Comparison of ENCODE assay signal across 36 cellular contexts in genomic region chr2:2764739-2765138, GRCh38.
"Had no signal": no experiment of that assay in that cellular context is flagged by ENCODE, and none has a peak within 500 bp of the region (broad histone marks: within the 10 kb centered on the region; RNA-seq: fewer than 3 reads in every experiment).

No MANE protein-coding gene starts in this region.

- H3K9me3 ChIP-seq: Peyer's patch had no signal

- H3K27ac Mint-ChIP-seq: activated CD4-positive, alpha-beta memory T cell treated with anti-CD3 and anti-CD28 coated beads, Interleukin-2, amount 10 ng/mL, durations not matched to agents 7 days and 5 days; activated CD8-positive, alpha-beta memory T cell treated with anti-CD3 and anti-CD28 coated beads, Interleukin-2, amount 10 ng/mL, durations not matched to agents 7 days and 5 days; activated naive CD4-positive, alpha-beta T cell treated with anti-CD3 and anti-CD28 coated beads, Interleukin-2, amount 10 ng/mL, durations not matched to agents 7 days and 5 days; activated naive CD8-positive, alpha-beta T cell treated with anti-CD3 and anti-CD28 coated beads for 36 hours had no signal

- H3K36me3 Mint-ChIP-seq: activated CD8-positive, alpha-beta memory T cell treated with anti-CD3 and anti-CD28 coated beads, Interleukin-2, amount 10 ng/mL, durations not matched to agents 7 days and 5 days; activated naive CD4-positive, alpha-beta T cell treated with anti-CD3 and anti-CD28 coated beads, Interleukin-2, amount 10 ng/mL, durations not matched to agents 7 days and 5 days; activated naive CD8-positive, alpha-beta T cell treated with anti-CD3 and anti-CD28 coated beads for 36 hours had no signal

- ATAC-seq: activated CD8-positive, alpha-beta memory T cell treated with anti-CD3 and anti-CD28 coated beads, Interleukin-2, amount 10 ng/mL, durations not matched to agents 7 days and 5 days; PC-3; SK-N-SH treated with all-trans-retinoic acid at 6 μM for 48 hours had no signal

- H3K27me3 Mint-ChIP-seq: activated CD4-positive, alpha-beta memory T cell treated with anti-CD3 and anti-CD28 coated beads, Interleukin-2, amount 10 ng/mL, durations not matched to agents 7 days and 5 days; activated CD8-positive, alpha-beta memory T cell treated with anti-CD3 and anti-CD28 coated beads, Interleukin-2, amount 10 ng/mL, durations not matched to agents 7 days and 5 days; activated naive CD8-positive, alpha-beta T cell treated with anti-CD3 and anti-CD28 coated beads for 36 hours had no signal

- H3K4me3 Mint-ChIP-seq: activated CD4-positive, alpha-beta memory T cell treated with anti-CD3 and anti-CD28 coated beads, Interleukin-2, amount 10 ng/mL, durations not matched to agents 7 days and 5 days; activated CD8-positive, alpha-beta memory T cell treated with anti-CD3 and anti-CD28 coated beads, Interleukin-2, amount 10 ng/mL, durations not matched to agents 7 days and 5 days; activated naive CD4-positive, alpha-beta T cell treated with anti-CD3 and anti-CD28 coated beads, Interleukin-2, amount 10 ng/mL, durations not matched to agents 7 days and 5 days; activated naive CD8-positive, alpha-beta T cell treated with anti-CD3 and anti-CD28 coated beads for 36 hours had no signal

- H3K4me3 ChIP-seq: Peyer's patch, SJSA1 had no signal

- H3K4me1 Mint-ChIP-seq: activated CD4-positive, alpha-beta memory T cell treated with anti-CD3 and anti-CD28 coated beads, Interleukin-2, amount 10 ng/mL, durations not matched to agents 7 days and 5 days; activated CD8-positive, alpha-beta memory T cell treated with anti-CD3 and anti-CD28 coated beads, Interleukin-2, amount 10 ng/mL, durations not matched to agents 7 days and 5 days; activated naive CD4-positive, alpha-beta T cell treated with anti-CD3 and anti-CD28 coated beads, Interleukin-2, amount 10 ng/mL, durations not matched to agents 7 days and 5 days; activated naive CD8-positive, alpha-beta T cell treated with anti-CD3 and anti-CD28 coated beads for 36 hours had no signal

- H3K4me1 ChIP-seq: Peyer's patch, SJSA1 had no signal

- H3K36me3 ChIP-seq: brain microvascular endothelial cell, Peyer's patch, SJSA1, WERI-Rb-1 had no signal

- H3K9me3 Mint-ChIP-seq: activated CD4-positive, alpha-beta memory T cell treated with anti-CD3 and anti-CD28 coated beads, Interleukin-2, amount 10 ng/mL, durations not matched to agents 7 days and 5 days had no signal

- H3K27ac ChIP-seq: brain microvascular endothelial cell, Peyer's patch, SJSA1, WERI-Rb-1 had no signal

- DNase-seq: activated CD4-positive, alpha-beta memory T cell treated with anti-CD3 and anti-CD28 coated beads, Interleukin-2, amount 10 ng/mL, durations not matched to agents 7 days and 5 days; activated CD4-positive, alpha-beta T cell treated with anti-CD3 and anti-CD28 coated beads for 1 hour; activated CD4-positive, alpha-beta T cell treated with anti-CD3 and anti-CD28 coated beads for 48 hours; activated CD4-positive, CD25-positive, alpha-beta regulatory T cell; activated CD8-positive, alpha-beta memory T cell treated with anti-CD3 and anti-CD28 coated beads for 24 hours; activated CD8-positive, alpha-beta memory T cell treated with anti-CD3 and anti-CD28 coated beads, Interleukin-2, amount 10 ng/mL, durations not matched to agents 7 days and 5 days; activated CD8-positive, alpha-beta memory T cell treated with anti-CD3 and anti-CD28 coated beads, Interleukin-2, amount 50 U/mL, for 48 hours; activated effector memory CD4-positive, alpha-beta T cell treated with Interleukin-2 at 50 U/mL for 16 hours; activated naive CD4-positive, alpha-beta T cell treated with anti-CD3 and anti-CD28 coated beads, Interleukin-2, amount 10 ng/mL, durations not matched to agents 7 days and 5 days; activated naive CD8-positive, alpha-beta T cell treated with anti-CD3 and anti-CD28 coated beads for 36 hours; activated T-cell treated with anti-CD3 and anti-CD28 coated beads, Interleukin-2, amount 50 U/mL, for 48 hours; amniotic stem cell; aorta; brain microvascular endothelial cell; central memory CD4-positive, alpha-beta T cell; Kasumi-1; MM.1S; NCI-H1092 treated with DMSO at 0.1 percent for 48 hours; NCI-H1417; NCI-H187; NCI-H2029 treated with DMSO at 0.1 percent for 48 hours; NCI-H2107; NCI-H2171; NCI-H510A; NCI-H526; NCI-H748 treated with DMSO at 0.1 percent for 48 hours; NK-92 treated with Interleukin-12 subunit alpha and Interleukin-12 subunit beta, amount 100 ng/mL, for 24 hours; PC-3; Peyer's patch; RPMI8226; SHP77 treated with DMSO at 0.1 percent for 48 hours; T-helper 1 cell; T1000; WERI-Rb-1 had no signal

- H3K27me3 ChIP-seq: brain microvascular endothelial cell, Peyer's patch, SJSA1 had no signal
